ENCODE assay signal across 14 cellular contexts in genomic region chr3:7166460-7166859, GRCh38.
"Had no signal": no experiment of that assay in that cellular context is flagged by ENCODE, and none has a peak within 500 bp of the region (broad histone marks: within the 10 kb centered on the region; RNA-seq: fewer than 3 reads in every experiment).

No MANE protein-coding gene starts in this region.

- H3K4me1 ChIP-seq: adrenal gland, gastrocnemius medialis, lower lobe of right lung, sigmoid colon had no signal

- H3K4me3 ChIP-seq: adrenal gland, gastrocnemius medialis, lower lobe of right lung, sigmoid colon had no signal

- H3K9me3 ChIP-seq: adrenal gland, gastrocnemius medialis, lower lobe of right lung, sigmoid colon had no signal

- H3K36me3 ChIP-seq: adrenal gland, gastrocnemius medialis, lower lobe of right lung, sigmoid colon had no signal

- DNase-seq: activated CD4-positive, alpha-beta memory T cell treated with anti-CD3 and anti-CD28 coated beads for 36 hours; activated gamma-delta T cell treated with Interleukin-2 at 50 U/mL for 16 hours; activated T-cell treated with anti-CD3 and anti-CD28 coated beads for 4 hours; effector CD8-positive, alpha-beta T cell; gastrocnemius medialis; lower lobe of right lung; nephron progenitor cell; sigmoid colon; stimulated activated CD4-positive, alpha-beta T cell treated with anti-CD3 and anti-CD28 coated beads, Interleukin-4, amount 100 ng/mL, for 4 hours; T-helper 17 cell had no signal

- H3K27ac ChIP-seq: adrenal gland, gastrocnemius medialis, lower lobe of right lung, sigmoid colon had no signal

- ATAC-seq: activated naive CD4-positive, alpha-beta T cell treated with anti-CD3 and anti-CD28 coated beads, Interleukin-2, amount 50 U/mL, for 72 hours; esophagus mucosa; gastrocnemius medialis; lower lobe of right lung; stimulated activated memory B cell treated with anti-CD40 and anti-IgM and Interleukin-4, amounts not matched to agents 10 μg/mL and 1 μg/mL and 100 μg/mL, for 72 hours; T-helper 17 cell had no signal

- H3K27me3 ChIP-seq: adrenal gland, gastrocnemius medialis, sigmoid colon had no signal
